In genomic region chr21:44933199-44933937, GRCh38 we compare ENCODE assay signal across 11 cellular contexts. TPM values are rescaled to one million over a fixed set of nuclear protein-coding genes. Genes with fewer than 3 reads are reported as not detected.
DNase-seq lines count a peak whose midpoint lies in the region; ATAC-seq and TF ChIP-seq lines count a peak whose summit lies in the region.
"Had no signal": no experiment of that assay in that cellular context is flagged by ENCODE, and none has a peak within 500 bp of the region (broad histone marks: within the 10 kb centered on the region; RNA-seq: fewer than 3 reads in every experiment).

No MANE protein-coding gene starts in this region.

- POLR2A ChIA-PET in GM10248 (lab: Yijun Ruan, JAX) = no interaction called here

- no peaks in the 10 kb centered on the region for H3K9me3 ChIP-seq in BLaER1
- H3K9me3 ChIP-seq in DND-41 (ENCODE audit: insufficient read depth, low read length, severe bottlenecking) = no peaks in the 10 kb centered on the region
- H3K9me3 ChIP-seq: right atrium auricular region had no signal

- H4K20me1 ChIP-seq in BLaER1 (peaks cover 26% of the 10 kb centered on the region), DND-41 (ENCODE audit: insufficient read depth, low read length) (peaks cover 6% of the 10 kb centered on the region; the same call in 1 of the 2 replicates)

- H3K36me3 Mint-ChIP-seq in activated T-helper 1 cell treated with anti-CD3 and anti-CD28 coated beads, Interleukin-12 subunit alpha, Interleukin-12 subunit beta, Interleukin-2, Interleukin-4 antibody, amounts not matched to agents 30 ng/mL and 10 ng/mL and 1 ng/mL, durations not matched to agents 14 hours and 24 hours and 36 hours (ENCODE audit: low read depth) = peaks cover 5% of the 10 kb centered on the region
- H3K36me3 Mint-ChIP-seq in nephron (ENCODE audit: low read depth) = no peaks in the 10 kb centered on the region
- H3K36me3 Mint-ChIP-seq: activated naive CD8-positive, alpha-beta T cell had no signal

- no peaks in the 10 kb centered on the region for H3K9me3 Mint-ChIP-seq in activated T-helper 1 cell treated with anti-CD3 and anti-CD28 coated beads, Interleukin-12 subunit alpha, Interleukin-12 subunit beta, Interleukin-2, Interleukin-4 antibody, amounts not matched to agents 30 ng/mL and 10 ng/mL and 1 ng/mL, durations not matched to agents 14 hours and 24 hours and 36 hours
- no peaks in the 10 kb centered on the region for H3K9me3 Mint-ChIP-seq in nephron

- TF ChIP-seq CTCF in DND-41 (IDR thresholded peaks at IDR 0.05; ENCODE audit: borderline replicate concordance, extremely low read depth, low read length, poor library complexity, severe bottlenecking) = no peak
- no peak for TF ChIP-seq CTCF in nephron (IDR thresholded peaks at IDR 0.05; ENCODE audit: unreplicated experiment in 3 of 3)
- no peak for TF ChIP-seq CTCF in GM10248 (IDR thresholded peaks at IDR 0.05; ENCODE audit: control extremely low read depth, extremely low read depth, low read depth, missing control alignments)

- H3K4me3 ChIP-seq in BLaER1 (peak overlapping the region; percentile 65; the same call in 1 of the 2 replicates), DND-41 (ENCODE audit: low read depth in 1 of 2, low read length in 2 of 2) (no peak overlapping the region)

- H3K27me3 ChIP-seq in BLaER1 (peaks cover 33% of the 10 kb centered on the region), DND-41 (ENCODE audit: insufficient read depth, low read length, poor library complexity) (peaks cover 7% of the 10 kb centered on the region)

- no peaks in the 10 kb centered on the region for H3K27me3 Mint-ChIP-seq in activated T-helper 1 cell treated with anti-CD3 and anti-CD28 coated beads, Interleukin-12 subunit alpha, Interleukin-12 subunit beta, Interleukin-2, Interleukin-4 antibody, amounts not matched to agents 30 ng/mL and 10 ng/mL and 1 ng/mL, durations not matched to agents 14 hours and 24 hours and 36 hours (ENCODE audit: insufficient read depth)
- peaks cover 68% of the 10 kb centered on the region for H3K27me3 Mint-ChIP-seq in nephron (ENCODE audit: low read depth)
- H3K27me3 Mint-ChIP-seq: activated naive CD8-positive, alpha-beta T cell had no signal

- no peak for DNase-seq in DND-41
- DNase-seq in activated T-helper 1 cell treated with anti-CD3 and anti-CD28 coated beads, Interleukin-12 subunit alpha, Interleukin-12 subunit beta, Interleukin-2, Interleukin-4 antibody, amounts not matched to agents 30 ng/mL and 10 ng/mL and 1 ng/mL, durations not matched to agents 14 hours and 24 hours and 36 hours (ENCODE audit: low spot score) = no peak
- DNase-seq in putamen (ENCODE audit: low spot score) = no peak
- no peak for DNase-seq in GM10248 (ENCODE audit: extremely low spot score)
- no peak for DNase-seq in NCI-H128 (lab: John Stamatoyannopoulos, UW; ENCODE audit: unreplicated experiment)

- ATAC-seq in DND-41 (ENCODE audit: insufficient read depth, low read depth) = no peak
- ATAC-seq in GM18498 (IDR thresholded peaks at IDR 0.05; ENCODE audit: unreplicated experiment) = no peak

- H3K4me2 ChIP-seq in BLaER1 = peak overlapping the region; percentile 100
- H3K4me2 ChIP-seq in DND-41 (ENCODE audit: insufficient read depth, low read length) = peak overlapping the region; percentile 77; the same call in 1 of the 2 replicates

- CTCF ChIA-PET in GM10248 (lab: Yijun Ruan, JAX) = interaction anchor here (0.8 to 9.3 kb wide), 11 partner anchors 9 to 207 kb away, joined by 3 to 104 read pairs (median 6); partner anchors contain the start of gene UBE2G2

- H3K27ac ChIP-seq in BLaER1 (0 out of 2 replicates have a peak overlapping the region, but pooled peaks have one; percentile 68), DND-41 (ENCODE audit: low read length) (no peak overlapping the region)
- H3K27ac ChIP-seq: right atrium auricular region had no signal

- H3K4me1 ChIP-seq in BLaER1 (peaks cover 79% of the 10 kb centered on the region), DND-41 (ENCODE audit: insufficient read depth, low read length) (peaks cover 50% of the 10 kb centered on the region)

- no peak overlapping the region for H2AFZ ChIP-seq in DND-41 (ENCODE audit: low read depth, low read length)

- H3K79me2 ChIP-seq in DND-41 (ENCODE audit: insufficient read depth, low read length) = no peaks in the 10 kb centered on the region

- H3K4me1 Mint-ChIP-seq in activated T-helper 1 cell treated with anti-CD3 and anti-CD28 coated beads, Interleukin-12 subunit alpha, Interleukin-12 subunit beta, Interleukin-2, Interleukin-4 antibody, amounts not matched to agents 30 ng/mL and 10 ng/mL and 1 ng/mL, durations not matched to agents 14 hours and 24 hours and 36 hours (ENCODE audit: low read depth) = peaks cover 35% of the 10 kb centered on the region
- peaks cover 14% of the 10 kb centered on the region for H3K4me1 Mint-ChIP-seq in nephron

- intact Hi-C loops in activated T-helper 1 cell treated with anti-CD3 and anti-CD28 coated beads, Interleukin-12 subunit alpha, Interleukin-12 subunit beta, Interleukin-2, Interleukin-4 antibody, amounts not matched to agents 30 ng/mL and 10 ng/mL and 1 ng/mL, durations not matched to agents 14 hours and 24 hours and 36 hours (cut with micrococcal nuclease) = loop anchor here (1.0 kb wide), 1 partner anchor 132 kb away; the partner anchor contains the start of gene UBE2G2

- no peak overlapping the region for H3K9ac ChIP-seq in BLaER1
- peak overlapping the region; percentile 54; the same call in 1 of the 2 replicates for H3K9ac ChIP-seq in DND-41 (ENCODE audit: low read depth, low read length)

- H3K4me3 Mint-ChIP-seq in activated T-helper 1 cell treated with anti-CD3 and anti-CD28 coated beads, Interleukin-12 subunit alpha, Interleukin-12 subunit beta, Interleukin-2, Interleukin-4 antibody, amounts not matched to agents 30 ng/mL and 10 ng/mL and 1 ng/mL, durations not matched to agents 14 hours and 24 hours and 36 hours = peak overlapping the region; percentile 50
- H3K4me3 Mint-ChIP-seq in nephron = peak overlapping the region in 2 of 3 experiments; percentile 37 to 41
- H3K4me3 Mint-ChIP-seq: activated naive CD8-positive, alpha-beta T cell had no signal

- H3K27ac Mint-ChIP-seq in activated T-helper 1 cell treated with anti-CD3 and anti-CD28 coated beads, Interleukin-12 subunit alpha, Interleukin-12 subunit beta, Interleukin-2, Interleukin-4 antibody, amounts not matched to agents 30 ng/mL and 10 ng/mL and 1 ng/mL, durations not matched to agents 14 hours and 24 hours and 36 hours = no peak overlapping the region
- H3K27ac Mint-ChIP-seq in nephron = no peak overlapping the region
- H3K27ac Mint-ChIP-seq: activated naive CD8-positive, alpha-beta T cell had no signal

- H3K36me3 ChIP-seq in BLaER1 = no peaks in the 10 kb centered on the region
- no peaks in the 10 kb centered on the region for H3K36me3 ChIP-seq in DND-41 (ENCODE audit: insufficient read depth, low read length)
- H3K36me3 ChIP-seq: right atrium auricular region had no signal

RNA-seq across cellular contexts. Expression of gene SLX9, which starts 6.5 kb away (rescaled TPM):
- total RNA-seq in activated T-helper 1 cell treated with anti-CD3 and anti-CD28 coated beads, Interleukin-12 subunit alpha, Interleukin-12 subunit beta, Interleukin-2, Interleukin-4 antibody, amounts not matched to agents 30 ng/mL and 10 ng/mL and 1 ng/mL, durations not matched to agents 14 hours and 24 hours and 36 hours = 83.4 and 84.7 TPM in 2 replicates

RNA-seq across cellular contexts. Expression of gene ITGB2, which starts 12.7 kb away (rescaled TPM):
- total RNA-seq in activated T-helper 1 cell treated with anti-CD3 and anti-CD28 coated beads, Interleukin-12 subunit alpha, Interleukin-12 subunit beta, Interleukin-2, Interleukin-4 antibody, amounts not matched to agents 30 ng/mL and 10 ng/mL and 1 ng/mL, durations not matched to agents 14 hours and 24 hours and 36 hours = 292 and 294 TPM in 2 replicates
- total RNA-seq: fibroblast of lung had no signal

RNA-seq across cellular contexts. Expression of gene PTTG1IP, which starts 59.9 kb away (rescaled TPM):
- 46.7 and 48.7 TPM in 2 replicates for total RNA-seq in activated T-helper 1 cell treated with anti-CD3 and anti-CD28 coated beads, Interleukin-12 subunit alpha, Interleukin-12 subunit beta, Interleukin-2, Interleukin-4 antibody, amounts not matched to agents 30 ng/mL and 10 ng/mL and 1 ng/mL, durations not matched to agents 14 hours and 24 hours and 36 hours
